ENCODE assay signal across 8 cellular contexts in the genomic region with DNA sequence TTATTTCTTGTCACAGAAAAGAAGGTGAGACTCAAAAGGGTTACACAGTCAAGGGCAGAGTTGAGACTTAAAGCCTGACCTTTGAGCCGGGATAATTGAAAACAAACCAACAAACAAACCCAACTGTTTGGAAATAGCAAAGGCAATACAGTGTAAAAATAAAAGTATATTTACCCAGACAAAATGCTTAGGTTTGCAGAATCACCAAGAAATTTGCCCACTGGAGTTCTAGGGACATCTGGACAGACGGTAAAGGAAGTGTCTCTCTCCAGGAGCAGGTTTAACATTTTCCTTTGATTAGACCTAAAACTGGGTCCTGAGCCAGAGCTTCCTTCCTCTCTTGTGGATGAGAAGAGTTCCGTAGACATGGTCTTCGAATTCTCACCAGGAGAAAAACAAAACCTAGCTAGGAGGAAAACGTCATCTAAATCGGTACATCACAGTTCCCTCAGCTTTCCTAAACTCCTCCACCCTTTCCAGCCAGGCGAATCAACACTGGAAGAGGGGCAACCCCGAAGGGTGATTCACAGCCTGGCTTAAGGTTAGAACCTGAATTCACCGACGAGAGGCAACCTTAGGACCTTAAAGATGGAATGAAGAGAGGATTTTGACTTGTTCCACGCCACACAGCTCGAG. TPM values are rescaled to one million over a fixed set of nuclear protein-coding genes. Genes with fewer than 3 reads are reported as not detected.
DNase-seq lines count a peak whose midpoint lies in the region; ATAC-seq and TF ChIP-seq lines count a peak whose summit lies in the region.

No MANE protein-coding gene starts in this region.

- DNase-seq in GM12864 (ENCODE audit: low read depth) (no peak), Peyer's patch (no peak), esophagus muscularis mucosa (ENCODE audit: extremely low spot score) (no peak), NCI-H146 treated with DMSO at 0.1 percent for 48 hours (lab: John Stamatoyannopoulos, UW; ENCODE audit: unreplicated experiment) (no peak), KBM-7 (no peak)

- TF ChIP-seq CTCF in GM12864 (IDR thresholded peaks at IDR 0.05; ENCODE audit: low read depth, low read length, missing control alignments) (no peak), Peyer's patch (IDR thresholded peaks at IDR 0.05) (no peak), esophagus muscularis mucosa (IDR thresholded peaks at IDR 0.05) (no peak)

- H3K9ac ChIP-seq in rectal smooth muscle tissue (ENCODE audit: low read length): no peak overlapping the region

- H3K4me1 ChIP-seq in Peyer's patch: peaks cover 0 to 11% (median 4%) of the 10 kb centered on the region in 4 donors
- peaks cover 12 to 17% (median 14%) of the 10 kb centered on the region in 4 donors for H3K4me1 ChIP-seq in esophagus muscularis mucosa
- H3K4me1 ChIP-seq in rectal smooth muscle tissue (ENCODE audit: control insufficient read depth, insufficient read depth, low read length): peaks cover 6% of the 10 kb centered on the region

- H3K27ac ChIP-seq in Peyer's patch: no peak overlapping the region
- no peak overlapping the region for H3K27ac ChIP-seq in esophagus muscularis mucosa (replicated peaks in 1 of 4)
- H3K27ac ChIP-seq in rectal smooth muscle tissue (ENCODE audit: low read depth, low read length): no peak overlapping the region

- intact Hi-C loops in esophagus muscularis mucosa (cut with DNase I): loop anchor here (10.0 kb wide), 1 partner anchor 116 kb away; the partner anchor contains the start of gene CDC23

- TF ChIP-seq EP300 in esophagus muscularis mucosa (IDR thresholded peaks at IDR 0.05): no peak

- H3K36me3 ChIP-seq in Peyer's patch (no peaks in the 10 kb centered on the region), esophagus muscularis mucosa (no peaks in the 10 kb centered on the region), rectal smooth muscle tissue (ENCODE audit: control insufficient read depth, insufficient read depth, low read length) (no peaks in the 10 kb centered on the region)

- in situ Hi-C loops in KBM-7 (cut with MboI; ENCODE audit: low pct_unique_long_range_greater_than_20kb, low sequenced_read_pairs): no loop called here

- no peak for TF ChIP-seq POLR2A in Peyer's patch (IDR thresholded peaks at IDR 0.05)
- TF ChIP-seq POLR2A in esophagus muscularis mucosa (IDR thresholded peaks at IDR 0.05; ENCODE audit: low read depth): no peak

- 6% methylated on average over 12 of the region's 12 CpGs for WGBS in esophagus muscularis mucosa

- H3K4me3 ChIP-seq in GM12864 (ENCODE audit: low read depth, low read length) (peak overlapping the region; percentile 64), Peyer's patch (peak overlapping the region; percentile 38 to 53 (median 46)), esophagus muscularis mucosa (peak overlapping the region; percentile 42 to 62 (median 53)), rectal smooth muscle tissue (ENCODE audit: low read length) (peak overlapping the region; percentile 75)

- ATAC-seq in HG03196 (IDR thresholded peaks at IDR 0.05; ENCODE audit: unreplicated experiment) (no peak), HG03432 (IDR thresholded peaks at IDR 0.05; ENCODE audit: unreplicated experiment) (no peak)

- H3K9me3 ChIP-seq in Peyer's patch (no peaks in the 10 kb centered on the region), esophagus muscularis mucosa (no peaks in the 10 kb centered on the region)

- no peaks in the 10 kb centered on the region for H3K27me3 ChIP-seq in Peyer's patch
- no peaks in the 10 kb centered on the region for H3K27me3 ChIP-seq in esophagus muscularis mucosa
- no peaks in the 10 kb centered on the region for H3K27me3 ChIP-seq in rectal smooth muscle tissue (ENCODE audit: control insufficient read depth, insufficient read depth, low read length)

RNA-seq across cellular contexts. Expression of gene CDC25C, which starts 0.7 kb away (rescaled TPM):
- total RNA-seq in Peyer's patch: 1 to 10 TPM in 1 of 4 donors, under 1 TPM in 3; 0.88 to 4.1 (median 0.94) TPM
- total RNA-seq in esophagus muscularis mucosa: under 1 TPM in 1 of 4 donors, not detected in 3; 0.17 TPM

RNA-seq across cellular contexts. Expression of gene FAM53C, which starts 7.1 kb away (rescaled TPM):
- total RNA-seq in Peyer's patch: 10 to 100 TPM; 19.1 to 22.1 (median 20.7) TPM
- total RNA-seq in esophagus muscularis mucosa: 10 to 100 TPM; 22.4 to 40.0 (median 29.6) TPM

RNA-seq across cellular contexts. Expression of gene KDM3B, which starts 21.6 kb away (rescaled TPM):
- total RNA-seq in Peyer's patch: 10 to 100 TPM; 55.3 to 85.2 (median 68.1) TPM
- 10 to 100 TPM; 61.3 to 88.8 (median 74.9) TPM for total RNA-seq in esophagus muscularis mucosa

RNA-seq across cellular contexts. Expression of gene GFRA3, which starts 56.5 kb away (rescaled TPM):
- total RNA-seq in Peyer's patch (not detected), esophagus muscularis mucosa (1 to 10 TPM; 2.5 to 8.4 (median 4.2) TPM)
